ENCODE assay signal across 8 cellular contexts in the genomic region with DNA sequence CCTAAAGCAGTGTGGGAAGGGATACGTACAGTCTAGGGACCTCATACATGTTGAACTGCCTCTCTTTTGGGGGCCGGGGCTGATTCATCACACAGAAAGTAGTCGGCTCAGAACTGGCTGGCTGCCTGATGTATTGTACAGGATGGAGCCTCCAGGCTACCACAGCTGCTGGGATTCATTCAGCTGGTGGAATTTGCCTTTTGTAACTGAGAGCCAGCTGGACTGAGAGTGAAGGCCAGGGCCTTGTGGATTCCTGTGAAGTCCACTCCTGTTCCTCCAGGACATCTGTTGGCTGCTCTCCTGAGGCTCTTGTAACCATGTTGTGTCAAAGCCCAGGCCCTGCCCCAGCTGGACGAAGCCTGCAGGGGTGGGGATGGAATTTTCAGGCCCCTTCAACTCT.
DNase-seq lines count a peak whose midpoint lies in the region; ATAC-seq and TF ChIP-seq lines count a peak whose summit lies in the region.

No MANE protein-coding gene starts in this region.

- H3K4me1 ChIP-seq in suprapubic skin = peaks cover 24% of the 10 kb centered on the region

- no peaks in the 10 kb centered on the region for H3K9me3 ChIP-seq in suprapubic skin

- no peak overlapping the region for H3K27ac ChIP-seq in coronary artery
- H3K27ac ChIP-seq in suprapubic skin = peak overlapping the region; percentile 34

- TF ChIP-seq CTCF in coronary artery (IDR thresholded peaks at IDR 0.05) (no peak), kidney epithelial cell (IDR thresholded peaks at IDR 0.05; ENCODE audit: insufficient read depth, low read length, poor library complexity, severe bottlenecking) (no peak), suprapubic skin (IDR thresholded peaks at IDR 0.05) (no peak)

- DNase-seq in M059J (ENCODE audit: low read depth) (peak; percentile 97), coronary artery (ENCODE audit: low spot score) (peak; percentile 74), kidney epithelial cell (ENCODE audit: low read depth) (peak; percentile 45), suprapubic skin (ENCODE audit: low spot score in 2 of 2) (peak; percentile 78 to 83), HPDE6-E6E7 (ENCODE audit: extremely low spot score) (no peak), NCI-H524 treated with DMSO at 0.1 percent for 48 hours (lab: John Stamatoyannopoulos, UW) (no peak)

- 34% methylated on average over 4 of the region's 4 CpGs for WGBS in suprapubic skin

- TF ChIP-seq POLR2A in suprapubic skin (IDR thresholded peaks at IDR 0.05) = no peak

- ATAC-seq in GM21576 (IDR thresholded peaks at IDR 0.05; ENCODE audit: unreplicated experiment) (no peak), GM19035 (IDR thresholded peaks at IDR 0.05; ENCODE audit: unreplicated experiment) (no peak)

- no peak for TF ChIP-seq EP300 in suprapubic skin (IDR thresholded peaks at IDR 0.05)

- no peaks in the 10 kb centered on the region for H3K36me3 ChIP-seq in kidney epithelial cell (ENCODE audit: control insufficient read depth, insufficient read depth, low read length)
- H3K36me3 ChIP-seq in suprapubic skin = no peaks in the 10 kb centered on the region

- no peaks in the 10 kb centered on the region for H3K27me3 ChIP-seq in kidney epithelial cell (ENCODE audit: control insufficient read depth, insufficient read depth, low read length)
- H3K27me3 ChIP-seq in suprapubic skin = no peaks in the 10 kb centered on the region

- H3K4me3 ChIP-seq in coronary artery (no peak overlapping the region), kidney epithelial cell (ENCODE audit: low read depth, low read length) (no peak overlapping the region), suprapubic skin (no peak overlapping the region)

Comparison
In these comparisons a context has a peak if more than half of its experiments do, and no peak if none do; other contexts are left out.
1. DNase-seq: peak in M059J (single experiment), coronary artery (single experiment), kidney epithelial cell (single experiment) and suprapubic skin (2 of 2); none in HPDE6-E6E7 (single experiment) and NCI-H524 treated with DMSO at 0.1 percent for 48 hours (single experiment).